Comparison of ENCODE assay signal across 11 cellular contexts in the genomic region with DNA sequence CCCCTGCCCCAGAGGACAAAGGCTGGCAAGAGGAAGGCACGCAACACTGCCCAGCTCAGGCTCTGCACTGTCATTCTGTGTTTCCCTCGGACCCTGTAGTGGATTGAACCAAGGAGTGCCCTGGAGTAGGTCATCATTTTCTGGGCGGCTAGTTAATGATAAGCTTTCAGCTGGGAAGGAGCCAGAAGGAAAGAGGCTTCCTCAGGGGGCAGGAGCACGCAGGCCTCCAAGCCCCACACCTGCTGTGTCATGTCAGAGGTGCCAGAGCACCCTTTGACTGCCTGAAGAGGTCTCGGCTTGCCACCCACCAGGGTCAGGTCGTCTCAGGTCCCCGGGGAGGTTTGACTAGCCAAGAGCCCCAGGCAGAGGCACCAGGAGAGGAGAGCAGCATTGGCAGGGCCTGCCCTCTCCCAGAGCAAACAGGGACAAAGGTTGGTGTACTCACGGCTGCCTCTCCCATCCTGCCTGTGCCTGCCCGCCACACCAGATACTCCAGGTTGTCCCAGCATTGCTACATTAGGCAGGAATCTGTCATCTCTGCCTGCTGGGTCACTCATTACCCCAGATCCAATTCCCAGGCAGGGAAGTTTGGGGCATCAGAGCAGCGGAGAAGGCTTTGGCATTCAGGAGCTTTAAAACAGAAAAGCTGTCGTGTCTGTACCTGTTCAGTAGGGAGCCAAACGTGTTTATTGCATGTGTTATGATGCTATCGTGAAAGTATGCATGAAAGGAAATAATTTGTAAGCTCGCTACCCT. TPM values are rescaled to one million over a fixed set of nuclear protein-coding genes. Genes with fewer than 3 reads are reported as not detected.
DNase-seq lines count a peak whose midpoint lies in the region; ATAC-seq and TF ChIP-seq lines count a peak whose summit lies in the region.
"Had no signal": no experiment of that assay in that cellular context is flagged by ENCODE, and none has a peak within 500 bp of the region (broad histone marks: within the 10 kb centered on the region; RNA-seq: fewer than 3 reads in every experiment).

No MANE protein-coding gene starts in this region.

- no peaks in the 10 kb centered on the region for H4K20me1 ChIP-seq in BLaER1 treated with 17β-estradiol and CSF1 and Interleukin-3, amounts not matched to agents 10 nM and 100 nM

- TF ChIP-seq CTCF in right atrium auricular region (IDR thresholded peaks at IDR 0.05) = no peak
- TF ChIP-seq CTCF in psoas muscle (IDR thresholded peaks at IDR 0.05) = no peak

- ATAC-seq in psoas muscle (peak; percentile 64 to 76 (median 65)), HG02642 (IDR thresholded peaks at IDR 0.05; ENCODE audit: poor library complexity, unreplicated experiment) (no peak)
- ATAC-seq: GM12878 had no signal

- peaks cover 26 to 37% (median 31%) of the 10 kb centered on the region in 10 experiments for H3K4me1 ChIP-seq in BLaER1 treated with 17β-estradiol and CSF1 and Interleukin-3, amounts not matched to agents 10 nM and 100 nM
- H3K4me1 ChIP-seq in SJCRH30 (peaks cover 52% of the 10 kb centered on the region), right atrium auricular region (peaks cover 0 to 58% of the 10 kb centered on the region in 2 donors), psoas muscle (peaks cover 38% of the 10 kb centered on the region)

- no peaks in the 10 kb centered on the region for H3K9me3 ChIP-seq in BLaER1 treated with 17β-estradiol and CSF1 and Interleukin-3, amounts not matched to agents 10 nM and 100 nM (replicated peaks in 1 of 11)
- H3K9me3 ChIP-seq in SJCRH30 (replicated peaks) = no peaks in the 10 kb centered on the region
- H3K9me3 ChIP-seq in right atrium auricular region = peaks cover 0 to 4% of the 10 kb centered on the region in 2 donors
- H3K9me3 ChIP-seq in psoas muscle = no peaks in the 10 kb centered on the region

- no peaks in the 10 kb centered on the region for H3K27me3 ChIP-seq in BLaER1 treated with 17β-estradiol and CSF1 and Interleukin-3, amounts not matched to agents 10 nM and 100 nM
- H3K27me3 ChIP-seq in SJCRH30 (no peaks in the 10 kb centered on the region), right atrium auricular region (no peaks in the 10 kb centered on the region), psoas muscle (ENCODE audit: insufficient read depth in 3 of 3, low read length in 2 of 3) (no peaks in the 10 kb centered on the region)

- H3K27ac ChIP-seq in BLaER1 treated with 17β-estradiol and CSF1 and Interleukin-3, amounts not matched to agents 10 nM and 100 nM = peak overlapping the region in 7 of 11 experiments; percentile 0 to 51 (median 20); a peak in 11 of 22 replicates
- H3K27ac ChIP-seq in SJCRH30 (peak overlapping the region; percentile 85), right atrium auricular region (peak overlapping the region; percentile 88 to 97), psoas muscle (peak overlapping the region; percentile 66)
- H3K27ac ChIP-seq: WERI-Rb-1 had no signal

- DNase-seq in SJCRH30 (peak; percentile 86 to 90), right atrium auricular region (ENCODE audit: low spot score) (peak; percentile 56), psoas muscle (peak; percentile 35 to 64), DMS153 (lab: John Stamatoyannopoulos, UW) (no peak), COR-L47 (lab: John Stamatoyannopoulos, UW) (no peak), NCI-H1048 (lab: John Stamatoyannopoulos, UW) (no peak)
- DNase-seq: NCI-H748 treated with DMSO at 0.1 percent for 48 hours, WERI-Rb-1 had no signal

- peak overlapping the region in 8 of 11 experiments; percentile 6 to 56 (median 26); a peak in 13 of 22 replicates for H3K9ac ChIP-seq in BLaER1 treated with 17β-estradiol and CSF1 and Interleukin-3, amounts not matched to agents 10 nM and 100 nM

- no peaks in the 10 kb centered on the region for H3K36me3 ChIP-seq in BLaER1 treated with 17β-estradiol and CSF1 and Interleukin-3, amounts not matched to agents 10 nM and 100 nM
- H3K36me3 ChIP-seq in SJCRH30 (no peaks in the 10 kb centered on the region), right atrium auricular region (no peaks in the 10 kb centered on the region), psoas muscle (ENCODE audit: insufficient read depth in 1 of 2, low read depth in 1 of 2) (no peaks in the 10 kb centered on the region)
- H3K36me3 ChIP-seq: WERI-Rb-1 had no signal

- intact Hi-C loops in psoas muscle (cut with DNase I) = no loop called here

- H3K4me3 ChIP-seq in BLaER1 treated with 17β-estradiol and CSF1 and Interleukin-3, amounts not matched to agents 10 nM and 100 nM = no peak overlapping the region
- H3K4me3 ChIP-seq in SJCRH30 (peak overlapping the region; percentile 7), right atrium auricular region (peak overlapping the region in 1 of 2 donors; percentile 0), psoas muscle (no peak overlapping the region)
- H3K4me3 ChIP-seq: GM12878 had no signal

- H3K4me2 ChIP-seq in BLaER1 treated with 17β-estradiol and CSF1 and Interleukin-3, amounts not matched to agents 10 nM and 100 nM = peak overlapping the region; percentile 6 to 77 (median 57)

- WGBS in psoas muscle, 3 donors = 30 to 37% (median 30%) methylated on average over 14 of the region's 14 CpGs

RNA-seq across cellular contexts. Expression of gene ATP2A2, which starts 33.5 kb away (rescaled TPM):
- 164 and 166 TPM in 2 replicates for total RNA-seq in SJCRH30 (2014; rRNA removed; shearing (Covaris generic))
- total RNA-seq in right atrium auricular region (1,000 to 10,000 TPM; 1,597 to 3,086 TPM), psoas muscle (1,000 to 10,000 TPM; 1,152 to 2,814 (median 1,810) TPM)
- 1,000 to 10,000 TPM in 2 of 3 donors, 100 to 1,000 TPM in 1; 691 to 1,378 (median 1,014) TPM for polyA plus RNA-seq in psoas muscle

Comparison
In these comparisons a context has a peak if more than half of its experiments do, and no peak if none do; other contexts are left out.
1. H3K27ac ChIP-seq: peak in every context shown above with its lines; median percentile 92 in right atrium auricular region; 85 in SJCRH30; 66 in psoas muscle; 20 in BLaER1 treated with 17β-estradiol and CSF1 and Interleukin-3, amounts not matched to agents 10 nM and 100 nM.
2. DNase-seq: peak in SJCRH30 (2 of 2), right atrium auricular region (single experiment) and psoas muscle (2 of 2); none in DMS153 (single experiment), COR-L47 (single experiment) and NCI-H1048 (single experiment).